8 cellular contexts compared by ENCODE assay signal in the genomic region with DNA sequence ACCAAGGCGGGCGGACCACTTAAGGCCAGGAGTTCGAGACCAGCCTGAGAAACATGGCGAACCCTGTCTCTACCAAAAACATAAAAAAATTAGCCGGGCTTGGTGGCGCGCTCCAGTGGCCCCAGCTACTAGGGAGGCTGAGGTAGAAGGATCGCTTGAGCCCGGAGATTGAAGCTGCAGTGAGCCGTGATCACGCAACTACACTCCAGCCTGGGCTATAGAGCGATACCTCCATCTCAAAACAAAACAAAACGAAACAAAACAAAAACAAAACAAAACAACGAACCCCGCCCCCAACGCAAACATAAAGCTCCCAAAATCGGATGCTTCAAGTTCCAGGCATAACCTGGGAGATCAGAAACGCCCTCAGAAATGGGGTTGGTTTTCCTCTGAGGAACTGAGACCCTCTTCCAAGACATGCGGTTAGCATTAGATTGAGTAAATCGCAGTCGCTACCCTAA. TPM values are rescaled to one million over a fixed set of nuclear protein-coding genes. Genes with fewer than 3 reads are reported as not detected.
DNase-seq lines count a peak whose midpoint lies in the region; ATAC-seq and TF ChIP-seq lines count a peak whose summit lies in the region.

No MANE protein-coding gene starts in this region.

- H3K4me3 ChIP-seq in SK-N-SH (ENCODE audit: low read depth in 2 of 2, low read length in 1 of 2) (peak overlapping the region; percentile 61 to 78), iPS-20b (ENCODE audit: low read length) (peak overlapping the region; percentile 82), stomach (peak overlapping the region; percentile 56 to 76 (median 69))

- POLR2A ChIA-PET in SK-N-SH (lab: Yijun Ruan, JAX): interaction anchor here (0.6 to 1.6 kb wide), 3 partner anchors 10 to 53 kb away, joined by 3 to 6 read pairs (median 3); no protein-coding TSS in a partner anchor

- TF ChIP-seq EP300 in SK-N-SH (IDR thresholded peaks at IDR 0.05; ENCODE audit: borderline replicate concordance in 1 of 2, low read depth in 1 of 2, low read length in 1 of 2) (no peak), stomach (IDR thresholded peaks at IDR 0.05) (no peak)

- ATAC-seq in SK-N-SH treated with all-trans-retinoic acid at 6 μM for 48 hours (no peak), HG02588 (IDR thresholded peaks at IDR 0.05; ENCODE audit: unreplicated experiment) (no peak), GM18511 (IDR thresholded peaks at IDR 0.05; ENCODE audit: unreplicated experiment) (no peak)

- H3K4me1 ChIP-seq in SK-N-SH (ENCODE audit: control insufficient read depth in 1 of 2, insufficient read depth in 2 of 2, low read depth in 1 of 2, low read length in 1 of 2) (peaks cover 8 to 23% of the 10 kb centered on the region in 2 experiments; a peak in 3 of 4 replicates), iPS-20b (ENCODE audit: insufficient read depth, low read length) (peaks cover 5% of the 10 kb centered on the region), stomach (peaks cover 23 to 47% (median 28%) of the 10 kb centered on the region in 4 donors)

- no peak for TF ChIP-seq POLR2A in stomach (IDR thresholded peaks at IDR 0.05)

- peaks cover 43% of the 10 kb centered on the region for H3K4me1 Mint-ChIP-seq in activated naive CD8-positive, alpha-beta T cell (ENCODE audit: low read depth)

- H3K27ac ChIP-seq in SK-N-SH (ENCODE audit: low read depth in 2 of 2, low read length in 1 of 2) (peak overlapping the region; percentile 88), iPS-20b (ENCODE audit: low read length) (peak overlapping the region; percentile 92), stomach (peak overlapping the region; percentile 82 to 96 (median 93))

- no peaks in the 10 kb centered on the region for H4K20me1 ChIP-seq in SK-N-SH (ENCODE audit: insufficient read depth)

- intact Hi-C loops in stomach (cut with DNase I; ENCODE audit: low total_unique reads): no loop called here

- H3K9ac ChIP-seq in SK-N-SH (peak overlapping the region; percentile 74), iPS-20b (ENCODE audit: low read depth, low read length) (peak overlapping the region; percentile 92; the same call in 1 of the 2 replicates)

- TF ChIP-seq CTCF in SK-N-SH (IDR thresholded peaks at IDR 0.05) (no peak), stomach (IDR thresholded peaks at IDR 0.05) (no peak)

- peak overlapping the region; percentile 78 for H3K4me2 ChIP-seq in SK-N-SH

- no peaks in the 10 kb centered on the region for H3K9me3 ChIP-seq in SK-N-SH
- H3K9me3 ChIP-seq in iPS-20b (ENCODE audit: insufficient read depth, low read depth, low read length): no peaks in the 10 kb centered on the region
- H3K9me3 ChIP-seq in stomach: no peaks in the 10 kb centered on the region

- no peaks in the 10 kb centered on the region for H3K27me3 Mint-ChIP-seq in activated naive CD8-positive, alpha-beta T cell

- H3K9me2 ChIP-seq in SK-N-SH: no peaks in the 10 kb centered on the region

- H3K27me3 ChIP-seq in SK-N-SH (ENCODE audit: insufficient read depth) (no peaks in the 10 kb centered on the region), iPS-20b (ENCODE audit: insufficient read depth, low read length) (no peaks in the 10 kb centered on the region), stomach (no peaks in the 10 kb centered on the region)

- H2AFZ ChIP-seq in SK-N-SH (ENCODE audit: low read depth): peak overlapping the region; percentile 88; the same call in 1 of the 2 replicates

- H3K27ac Mint-ChIP-seq in activated naive CD8-positive, alpha-beta T cell: peak overlapping the region; percentile 99

- H3F3A ChIP-seq in SK-N-SH (replicated peaks; ENCODE audit: insufficient read depth): no peaks in the 10 kb centered on the region

- DNase-seq in SK-N-SH: no peak
- peak; percentile 25 for DNase-seq in stomach
- no peak for DNase-seq in NK-92 treated with Interleukin-12 subunit alpha and Interleukin-12 subunit beta, amount 100 ng/mL, for 24 hours (lab: John Stamatoyannopoulos, UW)

- peaks cover 0 to 6% of the 10 kb centered on the region in 2 experiments for H3K36me3 ChIP-seq in SK-N-SH (replicated peaks in 1 of 2; ENCODE audit: control insufficient read depth in 1 of 2, insufficient read depth in 2 of 2, low read length in 1 of 2)
- no peaks in the 10 kb centered on the region for H3K36me3 ChIP-seq in iPS-20b (ENCODE audit: insufficient read depth, low read depth, low read length)
- peaks cover 0 to 9% (median 1%) of the 10 kb centered on the region in 4 donors for H3K36me3 ChIP-seq in stomach

- CTCF ChIA-PET in SK-N-SH (lab: Yijun Ruan, JAX): interaction anchor here (0.8 to 7.8 kb wide), 6 partner anchors 10 to 350 kb away, joined by 3 to 99 read pairs (median 5); no protein-coding TSS in a partner anchor

- WGBS in SK-N-SH (ENCODE audit: low lambda C conversion rate): 66% methylated on average over 21 of the region's 21 CpGs
- WGBS in stomach, 5 donors: 67 to 78% (median 71%) methylated on average over 21 of the region's 21 CpGs

- no peak for TF ChIP-seq RAD21 in SK-N-SH (IDR thresholded peaks at IDR 0.05; ENCODE audit: low read length)

- no peaks in the 10 kb centered on the region for H3K9me3 Mint-ChIP-seq in activated naive CD8-positive, alpha-beta T cell (ENCODE audit: low read depth)

- peak overlapping the region; percentile 98 for H3K4me3 Mint-ChIP-seq in activated naive CD8-positive, alpha-beta T cell

- peaks cover 5% of the 10 kb centered on the region for H3K36me3 Mint-ChIP-seq in activated naive CD8-positive, alpha-beta T cell

- H3K79me2 ChIP-seq in SK-N-SH (ENCODE audit: insufficient read depth): peaks cover 40% of the 10 kb centered on the region

TF ChIP-seq in SK-N-SH, 30 proteins besides CTCF, POLR2A, EP300 and RAD21 (continues in another document):
- TF ChIP-seq GATA2 (CRISPR knock-in tag; IDR thresholded peaks at IDR 0.05): no peak
- TF ChIP-seq, protein P1, sequence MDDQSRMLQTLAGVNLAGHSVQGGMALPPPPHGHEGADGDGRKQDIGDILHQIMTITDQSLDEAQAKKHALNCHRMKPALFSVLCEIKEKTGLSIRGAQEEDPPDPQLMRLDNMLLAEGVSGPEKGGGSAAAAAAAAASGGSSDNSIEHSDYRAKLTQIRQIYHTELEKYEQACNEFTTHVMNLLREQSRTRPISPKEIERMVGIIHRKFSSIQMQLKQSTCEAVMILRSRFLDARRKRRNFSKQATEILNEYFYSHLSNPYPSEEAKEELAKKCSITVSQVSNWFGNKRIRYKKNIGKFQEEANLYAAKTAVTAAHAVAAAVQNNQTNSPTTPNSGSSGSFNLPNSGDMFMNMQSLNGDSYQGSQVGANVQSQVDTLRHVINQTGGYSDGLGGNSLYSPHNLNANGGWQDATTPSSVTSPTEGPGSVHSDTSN (IDR thresholded peaks at IDR 0.05): no peak

TF ChIP-seq in SK-N-SH treated with all-trans-retinoic acid at 6 μM for 48 hours, 23 proteins besides CTCF, POLR2A, EP300 and RAD21:
- no peak for TF ChIP-seq GLIS3 (CRISPR knock-in tag; IDR thresholded peaks at IDR 0.05)
- TF ChIP-seq, protein P2, sequence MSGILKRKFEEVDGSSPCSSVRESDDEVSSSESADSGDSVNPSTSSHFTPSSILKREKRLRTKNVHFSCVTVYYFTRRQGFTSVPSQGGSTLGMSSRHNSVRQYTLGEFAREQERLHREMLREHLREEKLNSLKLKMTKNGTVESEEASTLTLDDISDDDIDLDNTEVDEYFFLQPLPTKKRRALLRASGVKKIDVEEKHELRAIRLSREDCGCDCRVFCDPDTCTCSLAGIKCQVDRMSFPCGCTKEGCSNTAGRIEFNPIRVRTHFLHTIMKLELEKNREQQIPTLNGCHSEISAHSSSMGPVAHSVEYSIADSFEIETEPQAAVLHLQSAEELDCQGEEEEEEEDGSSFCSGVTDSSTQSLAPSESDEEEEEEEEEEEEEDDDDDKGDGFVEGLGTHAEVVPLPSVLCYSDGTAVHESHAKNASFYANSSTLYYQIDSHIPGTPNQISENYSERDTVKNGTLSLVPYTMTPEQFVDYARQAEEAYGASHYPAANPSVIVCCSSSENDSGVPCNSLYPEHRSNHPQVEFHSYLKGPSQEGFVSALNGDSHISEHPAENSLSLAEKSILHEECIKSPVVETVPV (CRISPR knock-in tag; IDR thresholded peaks at IDR 0.05): no peak
- no peak for TF ChIP-seq SNAI2 (CRISPR knock-in tag; IDR thresholded peaks at IDR 0.05)
- no peak for TF ChIP-seq RARB (CRISPR knock-in tag; IDR thresholded peaks at IDR 0.05)
- TF ChIP-seq ZNF70 (CRISPR knock-in tag; IDR thresholded peaks at IDR 0.05): no peak

RNA-seq across cellular contexts. Expression of a gene that starts 0.6 kb away (rescaled TPM):
- polyA plus RNA-seq in SK-N-SH (2012; rRNA removed): 7.3 and 8.0 TPM in 2 replicates
- 6.2 and 8.5 TPM in 2 replicates for polyA plus RNA-seq in SK-N-SH (2012; cell fraction: cytosol; rRNA removed)
- polyA plus RNA-seq in SK-N-SH (2012; cell fraction: nucleus; rRNA removed): 6.0 and 7.2 TPM in 2 replicates
- 1 to 10 TPM in 2 of 5 donors, not detected in 3; 2.0 to 4.8 TPM for total RNA-seq in stomach
- 1 to 10 TPM; 5.8 to 7.9 (median 6.8) TPM for polyA plus RNA-seq in stomach

RNA-seq across cellular contexts. Expression of a gene that starts 0.9 kb away (rescaled TPM):
- polyA plus RNA-seq in SK-N-SH (2012; rRNA removed) (111 TPM in 2 replicates), stomach (100 to 1,000 TPM in 1 of 3 donors, 10 to 100 TPM in 2; 84.2 to 115 (median 92.1) TPM)
- polyA plus RNA-seq in SK-N-SH (2012; cell fraction: cytosol; rRNA removed): 32.2 and 47.9 TPM in 2 replicates
- 295 and 336 TPM in 2 replicates for polyA plus RNA-seq in SK-N-SH (2012; cell fraction: nucleus; rRNA removed)
- total RNA-seq in stomach: 100 to 1,000 TPM; 161 to 619 (median 285) TPM

RNA-seq across cellular contexts. Expression of a gene that starts 21.9 kb away (rescaled TPM):
- polyA plus RNA-seq in SK-N-SH (2012; rRNA removed) (128 and 129 TPM in 2 replicates), stomach (100 to 1,000 TPM in 2 of 3 donors, 10 to 100 TPM in 1; 88.6 to 159 (median 153) TPM)
- 97.5 and 122 TPM in 2 replicates for polyA plus RNA-seq in SK-N-SH (2012; cell fraction: cytosol; rRNA removed)
- 84.1 and 89.5 TPM in 2 replicates for polyA plus RNA-seq in SK-N-SH (2012; cell fraction: nucleus; rRNA removed)
- total RNA-seq in stomach: 100 to 1,000 TPM in 2 of 5 donors, 10 to 100 TPM in 2, 1 to 10 TPM in 1; 3.5 to 121 (median 88.4) TPM

RNA-seq across cellular contexts. Expression of a gene that starts 24.5 kb away (rescaled TPM):
- polyA plus RNA-seq in SK-N-SH (2012; rRNA removed) (not detected in 2 replicates), stomach (not detected)
- polyA plus RNA-seq in SK-N-SH (2012; cell fraction: cytosol; rRNA removed): not detected in 2 replicates
- 0.18 and 0.58 TPM in 2 replicates for polyA plus RNA-seq in SK-N-SH (2012; cell fraction: nucleus; rRNA removed)
- not detected for total RNA-seq in stomach

RNA-seq across cellular contexts. Expression of a gene that starts 31.3 kb away (rescaled TPM):
- polyA plus RNA-seq in SK-N-SH (2012; rRNA removed) (85.6 and 92.3 TPM in 2 replicates), stomach (10 to 100 TPM; 56.4 to 79.1 (median 74.8) TPM)
- polyA plus RNA-seq in SK-N-SH (2012; cell fraction: cytosol; rRNA removed): 121 and 159 TPM in 2 replicates
- 32.9 and 39.9 TPM in 2 replicates for polyA plus RNA-seq in SK-N-SH (2012; cell fraction: nucleus; rRNA removed)
- total RNA-seq in stomach: 10 to 100 TPM; 13.3 to 74.1 (median 17.0) TPM
